In genomic region chr22:23225337-23225723, GRCh38 we compare ENCODE assay signal across 9 cellular contexts. TPM values are rescaled to one million over a fixed set of nuclear protein-coding genes. Genes with fewer than 3 reads are reported as not detected.
DNase-seq lines count a peak whose midpoint lies in the region; ATAC-seq and TF ChIP-seq lines count a peak whose summit lies in the region.
"Had no signal": no experiment of that assay in that cellular context is flagged by ENCODE, and none has a peak within 500 bp of the region (broad histone marks: within the 10 kb centered on the region; RNA-seq: fewer than 3 reads in every experiment).

No MANE protein-coding gene starts in this region.

- no peaks in the 10 kb centered on the region for H3K27me3 Mint-ChIP-seq in activated CD4-positive, alpha-beta T cell treated with anti-CD3 and anti-CD28 coated beads for 36 hours

- peak overlapping the region; percentile 72 for H3K27ac Mint-ChIP-seq in activated CD4-positive, alpha-beta T cell treated with anti-CD3 and anti-CD28 coated beads for 36 hours

- H3K27me3 ChIP-seq in adipocyte (replicated peaks; ENCODE audit: control insufficient read depth, insufficient read depth, low read length) (no peaks in the 10 kb centered on the region), left lung (no peaks in the 10 kb centered on the region)
- H3K27me3 ChIP-seq: testis had no signal

- CTCF ChIA-PET in activated CD4-positive, alpha-beta T cell treated with anti-CD3 and anti-CD28 coated beads for 36 hours (lab: Charles Lee): interaction anchor here (2.6 kb wide), 1 partner anchor 18 kb away, joined by 8 read pairs; no protein-coding TSS in a partner anchor

- no peak for TF ChIP-seq CTCF in left lung (IDR thresholded peaks at IDR 0.05)

- H3K4me1 ChIP-seq in adipocyte (ENCODE audit: control insufficient read depth, insufficient read depth, low read length) (peaks cover 45% of the 10 kb centered on the region), left lung (peaks cover 46 to 77% of the 10 kb centered on the region in 2 donors)

- H3K36me3 ChIP-seq in adipocyte (ENCODE audit: control insufficient read depth, insufficient read depth, low read length, severe bottlenecking): no peaks in the 10 kb centered on the region
- peaks cover 0 to 2% of the 10 kb centered on the region in 2 donors for H3K36me3 ChIP-seq in left lung

- H3K4me3 Mint-ChIP-seq in activated CD4-positive, alpha-beta T cell treated with anti-CD3 and anti-CD28 coated beads for 36 hours: no peak overlapping the region

- H3K27ac ChIP-seq in left lung (peak overlapping the region; percentile 75 to 83), temporal lobe (ENCODE audit: low read depth, low read length) (peak overlapping the region; percentile 46)
- H3K27ac ChIP-seq: testis had no signal

- H3K4me1 Mint-ChIP-seq in activated CD4-positive, alpha-beta T cell treated with anti-CD3 and anti-CD28 coated beads for 36 hours: peaks cover 84% of the 10 kb centered on the region

- POLR2A ChIA-PET in activated CD4-positive, alpha-beta T cell treated with anti-CD3 and anti-CD28 coated beads for 36 hours (lab: Charles Lee): no interaction called here

- ATAC-seq in activated CD4-positive, alpha-beta T cell treated with anti-CD3 and anti-CD28 coated beads for 36 hours: no peak
- no peak for ATAC-seq in left lung
- no peak for ATAC-seq in GM21367 (IDR thresholded peaks at IDR 0.05; ENCODE audit: unreplicated experiment)

- H3K9me3 Mint-ChIP-seq in activated CD4-positive, alpha-beta T cell treated with anti-CD3 and anti-CD28 coated beads for 36 hours (ENCODE audit: low read depth): peaks cover 23% of the 10 kb centered on the region

- peak overlapping the region; percentile 43 for H3K9ac ChIP-seq in adipocyte (ENCODE audit: low read length)

- H3K4me3 ChIP-seq in adipocyte (ENCODE audit: low read length): no peak overlapping the region
- no peak overlapping the region for H3K4me3 ChIP-seq in left lung
- H3K4me3 ChIP-seq: testis had no signal

- H3K9me3 ChIP-seq in adipocyte (ENCODE audit: control insufficient read depth, low read length) (peaks cover 14% of the 10 kb centered on the region), left lung (peaks cover 0 to 10% of the 10 kb centered on the region in 2 donors)
- H3K9me3 ChIP-seq: testis had no signal

- H3K36me3 Mint-ChIP-seq in activated CD4-positive, alpha-beta T cell treated with anti-CD3 and anti-CD28 coated beads for 36 hours (ENCODE audit: low read depth): peaks cover 34% of the 10 kb centered on the region

- intact Hi-C loops in activated CD4-positive, alpha-beta T cell treated with anti-CD3 and anti-CD28 coated beads for 36 hours (cut with DNase I, micrococcal nuclease): no loop called here
- intact Hi-C loops in left lung (cut with DNase I): no loop called here

- no peak for DNase-seq in activated CD4-positive, alpha-beta T cell treated with anti-CD3 and anti-CD28 coated beads for 36 hours
- no peak for DNase-seq in activated CD4-positive, alpha-beta T cell treated with anti-CD3 and anti-CD28 coated beads for 1 hour
- DNase-seq in adipocyte (ENCODE audit: low read depth): no peak
- DNase-seq in left lung: no peak
- DNase-seq in NCI-H748 (lab: John Stamatoyannopoulos, UW; ENCODE audit: unreplicated experiment): no peak
- no peak for DNase-seq in kidney glomerular epithelial cell (lab: John Stamatoyannopoulos, UW)
- DNase-seq: testis had no signal

RNA-seq across cellular contexts. Expression of gene BCR, which starts 45.0 kb away (rescaled TPM):
- total RNA-seq in activated CD4-positive, alpha-beta T cell treated with anti-CD3 and anti-CD28 coated beads for 36 hours: 10 to 100 TPM; 45.5 to 58.0 TPM
- total RNA-seq in left lung (10 to 100 TPM; 66.1 to 70.4 TPM), temporal lobe (52.6 TPM)
